37 cellular contexts compared by ENCODE assay signal in genomic region chr4:98961770-98962169, GRCh38. TPM values are rescaled to one million over a fixed set of nuclear protein-coding genes. Genes with fewer than 3 reads are reported as not detected.
DNase-seq lines count a peak whose midpoint lies in the region; ATAC-seq, FAIRE-seq and TF ChIP-seq lines count a peak whose summit lies in the region.
"Had no signal": no experiment of that assay in that cellular context is flagged by ENCODE, and none has a peak within 500 bp of the region (broad histone marks: within the 10 kb centered on the region; RNA-seq: fewer than 3 reads in every experiment).

No MANE protein-coding gene starts in this region.

- no peak overlapping the region for H3K9ac ChIP-seq in mammary epithelial cell (ENCODE audit: insufficient read depth, low read length)
- H3K9ac ChIP-seq: BLaER1; BLaER1 treated with 17β-estradiol and CSF1 and Interleukin-3, amounts not matched to agents 10 nM and 100 nM had no signal

- H3K36me3 ChIP-seq in mammary epithelial cell (ENCODE audit: insufficient read depth, low read length) (no peaks in the 10 kb centered on the region), bronchial epithelial cell (ENCODE audit: control insufficient read depth, insufficient read depth, low read length) (no peaks in the 10 kb centered on the region)
- H3K36me3 ChIP-seq: BE2C; BLaER1; BLaER1 treated with 17β-estradiol and CSF1 and Interleukin-3, amounts not matched to agents 10 nM and 100 nM had no signal

- in situ Hi-C loops in mammary epithelial cell (cut with MboI; ENCODE audit: low sequenced_read_pairs in 2 of 2), result no loop called here

- no peak overlapping the region for H3K4me2 ChIP-seq in mammary epithelial cell (ENCODE audit: insufficient read depth, low read depth, low read length)
- H3K4me2 ChIP-seq: A549; BLaER1; BLaER1 treated with 17β-estradiol and CSF1 and Interleukin-3, amounts not matched to agents 10 nM and 100 nM had no signal

- no peaks in the 10 kb centered on the region for H3K27me3 ChIP-seq in mammary epithelial cell (ENCODE audit: insufficient read depth, low read length)
- no peaks in the 10 kb centered on the region for H3K27me3 ChIP-seq in bronchial epithelial cell (ENCODE audit: control insufficient read depth, insufficient read depth, low read length)
- H3K27me3 ChIP-seq: BE2C; BLaER1; BLaER1 treated with 17β-estradiol and CSF1 and Interleukin-3, amounts not matched to agents 10 nM and 100 nM had no signal

- no peak for FAIRE-seq in bronchial epithelial cell (lab: Jason Lieb, UNC)
- FAIRE-seq: A204.1, A549, D721Med had no signal

- DNase-seq in activated CD4-positive, alpha-beta T cell treated with anti-CD3 and anti-CD28 coated beads, Interleukin-2, amount 10 ng/mL, durations not matched to agents 24 days and 14 days, result peak; percentile 33
- no peak for DNase-seq in activated CD4-positive, alpha-beta T cell treated with anti-CD3 and anti-CD28 coated beads for 36 hours
- DNase-seq in mammary epithelial cell (peak; percentile 37), MCF 10A (ENCODE audit: unreplicated experiment) (no peak), bronchial epithelial cell (ENCODE audit: low read depth) (peak; percentile 51), epithelial cell of esophagus (ENCODE audit: low read depth) (peak; percentile 52)
- DNase-seq in activated T-helper 2 cell treated with anti-CD3 and anti-CD28 coated beads, Interferon-gamma antibody, Interleukin-2, Interleukin-4, amounts not matched to agents 10 μg/mL and 5 μg/mL and 100 μg/mL, durations not matched to agents 14 hours and 24 hours and 36 hours (ENCODE audit: low spot score), result no peak
- no peak for DNase-seq in activated naive CD4-positive, alpha-beta T cell treated with anti-CD3 and anti-CD28 coated beads, Interleukin-2, amount 50 U/mL, for 16 hours
- DNase-seq: 8988T; ACHN; AML-193; BE2C; C1 segment of cervical spinal cord; Caco-2; Calu3; CD4-positive, alpha-beta memory T cell; CD4-positive, alpha-beta T cell; CD4-positive, CD25-positive, alpha-beta regulatory T cell; CD8-positive, alpha-beta memory T cell; CD8-positive, alpha-beta T cell; COR-L47; DMS 273 treated with DMSO at 0.1 percent for 48 hours; DMS153; DMS53; DMS79; DMS79 treated with DMSO at 0.1 percent for 48 hours; DND-41; EL had no signal

- no peak overlapping the region for H3K4me3 ChIP-seq in mammary epithelial cell (replicated peaks in 1 of 3; ENCODE audit: insufficient read depth in 1 of 3, low read depth in 2 of 3, low read length in 3 of 3)
- H3K4me3 ChIP-seq in bronchial epithelial cell (ENCODE audit: low read depth, low read length), result no peak overlapping the region
- no peak overlapping the region for H3K4me3 ChIP-seq in epithelial cell of esophagus (ENCODE audit: low read length)
- H3K4me3 ChIP-seq: A549; BLaER1; BLaER1 treated with 17β-estradiol and CSF1 and Interleukin-3, amounts not matched to agents 10 nM and 100 nM had no signal

- ATAC-seq in activated CD4-positive, alpha-beta T cell treated with anti-CD3 and anti-CD28 coated beads for 36 hours, result no peak
- ATAC-seq: A549; CD8-positive, alpha-beta T cell had no signal

- H3K4me1 ChIP-seq in mammary epithelial cell (ENCODE audit: insufficient read depth, low read length), result peaks cover 25% of the 10 kb centered on the region
- H3K4me1 ChIP-seq: A549; BE2C; BLaER1; BLaER1 treated with 17β-estradiol and CSF1 and Interleukin-3, amounts not matched to agents 10 nM and 100 nM; Caco-2 had no signal

- H3K4me3 Mint-ChIP-seq in activated CD4-positive, alpha-beta T cell treated with anti-CD3 and anti-CD28 coated beads, Interleukin-2, amount 10 ng/mL, durations not matched to agents 24 days and 14 days, result no peak overlapping the region
- H3K4me3 Mint-ChIP-seq in activated CD4-positive, alpha-beta T cell treated with anti-CD3 and anti-CD28 coated beads for 36 hours, result no peak overlapping the region
- no peak overlapping the region for H3K4me3 Mint-ChIP-seq in MCF 10A (ENCODE audit: unreplicated experiment)
- no peak overlapping the region for H3K4me3 Mint-ChIP-seq in activated T-helper 2 cell treated with anti-CD3 and anti-CD28 coated beads, Interferon-gamma antibody, Interleukin-2, Interleukin-4, amounts not matched to agents 10 μg/mL and 5 μg/mL and 100 μg/mL, durations not matched to agents 14 hours and 24 hours and 36 hours (ENCODE audit: low read depth)
- H3K4me3 Mint-ChIP-seq: B cell; CD14-positive monocyte; CD4-positive, alpha-beta memory T cell; CD4-positive, alpha-beta T cell; CD4-positive, CD25-positive, alpha-beta regulatory T cell; CD8-positive, alpha-beta memory T cell; CD8-positive, alpha-beta T cell had no signal

- peaks cover 2% of the 10 kb centered on the region for H3K4me1 Mint-ChIP-seq in activated CD4-positive, alpha-beta T cell treated with anti-CD3 and anti-CD28 coated beads, Interleukin-2, amount 10 ng/mL, durations not matched to agents 24 days and 14 days
- peaks cover 2% of the 10 kb centered on the region for H3K4me1 Mint-ChIP-seq in activated CD4-positive, alpha-beta T cell treated with anti-CD3 and anti-CD28 coated beads for 36 hours
- peaks cover 11% of the 10 kb centered on the region for H3K4me1 Mint-ChIP-seq in MCF 10A (ENCODE audit: insufficient read depth, unreplicated experiment)
- peaks cover 3% of the 10 kb centered on the region for H3K4me1 Mint-ChIP-seq in activated T-helper 2 cell treated with anti-CD3 and anti-CD28 coated beads, Interferon-gamma antibody, Interleukin-2, Interleukin-4, amounts not matched to agents 10 μg/mL and 5 μg/mL and 100 μg/mL, durations not matched to agents 14 hours and 24 hours and 36 hours (ENCODE audit: low read depth)
- H3K4me1 Mint-ChIP-seq: B cell; CD14-positive monocyte; CD4-positive, alpha-beta memory T cell; CD8-positive, alpha-beta memory T cell had no signal

- no peak overlapping the region for H2AFZ ChIP-seq in mammary epithelial cell (ENCODE audit: low read depth, low read length)

- no peaks in the 10 kb centered on the region for H3K36me3 Mint-ChIP-seq in activated CD4-positive, alpha-beta T cell treated with anti-CD3 and anti-CD28 coated beads, Interleukin-2, amount 10 ng/mL, durations not matched to agents 24 days and 14 days (ENCODE audit: low read depth)
- no peaks in the 10 kb centered on the region for H3K36me3 Mint-ChIP-seq in activated CD4-positive, alpha-beta T cell treated with anti-CD3 and anti-CD28 coated beads for 36 hours (ENCODE audit: low read depth)
- no peaks in the 10 kb centered on the region for H3K36me3 Mint-ChIP-seq in MCF 10A (ENCODE audit: insufficient read depth, unreplicated experiment)
- no peaks in the 10 kb centered on the region for H3K36me3 Mint-ChIP-seq in activated T-helper 2 cell treated with anti-CD3 and anti-CD28 coated beads, Interferon-gamma antibody, Interleukin-2, Interleukin-4, amounts not matched to agents 10 μg/mL and 5 μg/mL and 100 μg/mL, durations not matched to agents 14 hours and 24 hours and 36 hours (ENCODE audit: low read depth)
- H3K36me3 Mint-ChIP-seq: CD14-positive monocyte; CD4-positive, CD25-positive, alpha-beta regulatory T cell; CD8-positive, alpha-beta T cell had no signal

- intact Hi-C loops in activated CD4-positive, alpha-beta T cell treated with anti-CD3 and anti-CD28 coated beads, Interleukin-2, amount 10 ng/mL, durations not matched to agents 24 days and 14 days (cut with micrococcal nuclease), result no loop called here
- intact Hi-C loops in activated CD4-positive, alpha-beta T cell treated with anti-CD3 and anti-CD28 coated beads for 36 hours (cut with DNase I, micrococcal nuclease), result no loop called here
- intact Hi-C loops in mammary epithelial cell (cut with micrococcal nuclease), result loop anchor here (2.0 kb wide), 1 partner anchor 33 kb away; the partner anchor contains the start of gene METAP1
- intact Hi-C loops in MCF 10A (cut with micrococcal nuclease), result no loop called here
- intact Hi-C loops in activated T-helper 2 cell treated with anti-CD3 and anti-CD28 coated beads, Interferon-gamma antibody, Interleukin-2, Interleukin-4, amounts not matched to agents 10 μg/mL and 5 μg/mL and 100 μg/mL, durations not matched to agents 14 hours and 24 hours and 36 hours (cut with micrococcal nuclease), result no loop called here

- BruUV-seq in mammary epithelial cell (replicated peaks; lab: Mats Ljungman, UMichigan) (no TSS peak), MCF 10A (replicated peaks; lab: Mats Ljungman, UMichigan) (no TSS peak)

- 100% methylated on average over 2 of the region's 2 CpGs for WGBS in mammary epithelial cell (ENCODE audit: low coverage, missing lambda C conversion rate)

- dilution Hi-C loops in mammary epithelial cell (cut with HindIII; ENCODE audit: low sequenced_read_pairs), result no loop called here

- peaks cover 4% of the 10 kb centered on the region for H3K27me3 Mint-ChIP-seq in activated CD4-positive, alpha-beta T cell treated with anti-CD3 and anti-CD28 coated beads, Interleukin-2, amount 10 ng/mL, durations not matched to agents 24 days and 14 days
- no peaks in the 10 kb centered on the region for H3K27me3 Mint-ChIP-seq in activated CD4-positive, alpha-beta T cell treated with anti-CD3 and anti-CD28 coated beads for 36 hours
- H3K27me3 Mint-ChIP-seq in MCF 10A (ENCODE audit: insufficient read depth, unreplicated experiment), result no peaks in the 10 kb centered on the region
- H3K27me3 Mint-ChIP-seq in activated T-helper 2 cell treated with anti-CD3 and anti-CD28 coated beads, Interferon-gamma antibody, Interleukin-2, Interleukin-4, amounts not matched to agents 10 μg/mL and 5 μg/mL and 100 μg/mL, durations not matched to agents 14 hours and 24 hours and 36 hours (ENCODE audit: low read depth), result peaks cover 2% of the 10 kb centered on the region
- H3K27me3 Mint-ChIP-seq: CD4-positive, alpha-beta T cell had no signal

- H3K27ac ChIP-seq in mammary epithelial cell (ENCODE audit: insufficient read depth, low read depth, low read length), result no peak overlapping the region
- H3K27ac ChIP-seq: 22Rv1; A549; BLaER1; BLaER1 treated with 17β-estradiol and CSF1 and Interleukin-3, amounts not matched to agents 10 nM and 100 nM; C4-2B had no signal

- H3K79me2 ChIP-seq in mammary epithelial cell (ENCODE audit: insufficient read depth, low read length), result no peaks in the 10 kb centered on the region

- POLR2A ChIA-PET in activated CD4-positive, alpha-beta T cell treated with anti-CD3 and anti-CD28 coated beads for 36 hours (lab: Charles Lee), result no interaction called here
- POLR2A ChIA-PET in MCF 10A (lab: Yijun Ruan, JAX), result interaction anchor here (1.1 kb wide), 1 partner anchor 33 kb away, joined by 3 read pairs; the partner anchor contains the start of gene METAP1

- TF ChIP-seq CTCF in mammary epithelial cell (conservative IDR thresholded peaks at IDR 0.05 in 1 of 2, IDR thresholded peaks at IDR 0.05 in 1 of 2; ENCODE audit: extremely low read depth in 1 of 2, insufficient read depth in 1 of 2, low read depth in 1 of 2, low read length in 2 of 2) (no peak), MCF 10A (IDR thresholded peaks at IDR 0.05; ENCODE audit: unreplicated experiment) (no peak), bronchial epithelial cell (IDR thresholded peaks at IDR 0.05; ENCODE audit: insufficient read depth, low read length, severe bottlenecking) (no peak), epithelial cell of esophagus (IDR thresholded peaks at IDR 0.05; ENCODE audit: insufficient read depth, low read depth, low read length, missing control alignments) (no peak)

- no peaks in the 10 kb centered on the region for H4K20me1 ChIP-seq in mammary epithelial cell (ENCODE audit: insufficient read depth, low read length)
- H4K20me1 ChIP-seq: BLaER1; BLaER1 treated with 17β-estradiol and CSF1 and Interleukin-3, amounts not matched to agents 10 nM and 100 nM had no signal

- H3K27ac Mint-ChIP-seq in activated CD4-positive, alpha-beta T cell treated with anti-CD3 and anti-CD28 coated beads, Interleukin-2, amount 10 ng/mL, durations not matched to agents 24 days and 14 days, result no peak overlapping the region
- no peak overlapping the region for H3K27ac Mint-ChIP-seq in activated CD4-positive, alpha-beta T cell treated with anti-CD3 and anti-CD28 coated beads for 36 hours
- H3K27ac Mint-ChIP-seq in MCF 10A (ENCODE audit: low read depth, unreplicated experiment), result no peak overlapping the region
- H3K27ac Mint-ChIP-seq in activated T-helper 2 cell treated with anti-CD3 and anti-CD28 coated beads, Interferon-gamma antibody, Interleukin-2, Interleukin-4, amounts not matched to agents 10 μg/mL and 5 μg/mL and 100 μg/mL, durations not matched to agents 14 hours and 24 hours and 36 hours, result no peak overlapping the region
- H3K27ac Mint-ChIP-seq: B cell; CD14-positive monocyte; CD4-positive, alpha-beta memory T cell; CD4-positive, alpha-beta T cell; CD4-positive, CD25-positive, alpha-beta regulatory T cell; CD8-positive, alpha-beta memory T cell; CD8-positive, alpha-beta T cell had no signal

- no peaks in the 10 kb centered on the region for H3K9me3 Mint-ChIP-seq in activated CD4-positive, alpha-beta T cell treated with anti-CD3 and anti-CD28 coated beads, Interleukin-2, amount 10 ng/mL, durations not matched to agents 24 days and 14 days
- no peaks in the 10 kb centered on the region for H3K9me3 Mint-ChIP-seq in activated CD4-positive, alpha-beta T cell treated with anti-CD3 and anti-CD28 coated beads for 36 hours (ENCODE audit: low read depth)
- no peaks in the 10 kb centered on the region for H3K9me3 Mint-ChIP-seq in MCF 10A (ENCODE audit: unreplicated experiment)
- H3K9me3 Mint-ChIP-seq in activated T-helper 2 cell treated with anti-CD3 and anti-CD28 coated beads, Interferon-gamma antibody, Interleukin-2, Interleukin-4, amounts not matched to agents 10 μg/mL and 5 μg/mL and 100 μg/mL, durations not matched to agents 14 hours and 24 hours and 36 hours, result no peaks in the 10 kb centered on the region
- H3K9me3 Mint-ChIP-seq: CD4-positive, alpha-beta memory T cell; CD4-positive, alpha-beta T cell; CD4-positive, CD25-positive, alpha-beta regulatory T cell; CD8-positive, alpha-beta T cell had no signal

- CTCF ChIA-PET in activated CD4-positive, alpha-beta T cell treated with anti-CD3 and anti-CD28 coated beads for 36 hours (lab: Charles Lee), result interaction anchor here (1.2 kb wide), 1 partner anchor 8 kb away, joined by 3 read pairs; no protein-coding TSS in a partner anchor
- CTCF ChIA-PET in mammary epithelial cell (lab: Charles Lee; ENCODE audit: low non-redundant PET), result interaction anchor here (0.6 kb wide), 1 partner anchor 423 kb away, joined by 6 read pairs; no protein-coding TSS in a partner anchor
- CTCF ChIA-PET in MCF 10A (lab: Yijun Ruan, JAX), result interaction anchor here (0.6 to 1.5 kb wide), 6 partner anchors 8 to 849 kb away, joined by 3 to 6 read pairs (median 4); no protein-coding TSS in a partner anchor

- H3K9me3 ChIP-seq in mammary epithelial cell (replicated peaks; ENCODE audit: insufficient read depth, low read length), result no peaks in the 10 kb centered on the region
- H3K9me3 ChIP-seq: A549; BE2C; BLaER1; BLaER1 treated with 17β-estradiol and CSF1 and Interleukin-3, amounts not matched to agents 10 nM and 100 nM; Caco-2 had no signal

RNA-seq across cellular contexts. Expression of gene EIF4E, which starts 32.8 kb away (rescaled TPM):
- 151 and 156 TPM in 2 replicates for total RNA-seq in activated CD4-positive, alpha-beta T cell treated with anti-CD3 and anti-CD28 coated beads, Interleukin-2, amount 10 ng/mL, durations not matched to agents 24 days and 14 days
- total RNA-seq in activated CD4-positive, alpha-beta T cell treated with anti-CD3 and anti-CD28 coated beads for 36 hours, result 100 to 1,000 TPM; 132 to 149 TPM
- 100 to 1,000 TPM; 104 to 113 TPM for total RNA-seq in mammary epithelial cell
- 98.6 TPM for polyA plus RNA-seq in mammary epithelial cell
- 83.1 TPM for polyA minus RNA-seq in mammary epithelial cell
- total RNA-seq in MCF 10A (2022), result 104 and 106 TPM in 2 replicates
- 237 and 306 TPM in 2 replicates for total RNA-seq in bronchial epithelial cell
- 142 and 153 TPM in 2 replicates for total RNA-seq in activated T-helper 2 cell treated with anti-CD3 and anti-CD28 coated beads, Interferon-gamma antibody, Interleukin-2, Interleukin-4, amounts not matched to agents 10 μg/mL and 5 μg/mL and 100 μg/mL, durations not matched to agents 14 hours and 24 hours and 36 hours

RNA-seq across cellular contexts. Expression of gene METAP1, which starts 33.8 kb away (rescaled TPM):
- total RNA-seq in activated CD4-positive, alpha-beta T cell treated with anti-CD3 and anti-CD28 coated beads, Interleukin-2, amount 10 ng/mL, durations not matched to agents 24 days and 14 days, result 61.2 and 63.3 TPM in 2 replicates
- total RNA-seq in activated CD4-positive, alpha-beta T cell treated with anti-CD3 and anti-CD28 coated beads for 36 hours, result 10 to 100 TPM; 67.9 to 75.2 TPM
- 10 to 100 TPM; 67.7 to 72.7 TPM for total RNA-seq in mammary epithelial cell
- 73.3 TPM for polyA plus RNA-seq in mammary epithelial cell
- 145 TPM for polyA minus RNA-seq in mammary epithelial cell
- 43.5 and 61.4 TPM in 2 replicates for total RNA-seq in MCF 10A (2022)
- 33.0 and 41.9 TPM in 2 replicates for total RNA-seq in bronchial epithelial cell
- 58.2 and 58.7 TPM in 2 replicates for total RNA-seq in activated T-helper 2 cell treated with anti-CD3 and anti-CD28 coated beads, Interferon-gamma antibody, Interleukin-2, Interleukin-4, amounts not matched to agents 10 μg/mL and 5 μg/mL and 100 μg/mL, durations not matched to agents 14 hours and 24 hours and 36 hours

Comparison
In these comparisons a context has a peak if more than half of its experiments do, and no peak if none do; other contexts are left out.
1. DNase-seq: peak in activated CD4-positive, alpha-beta T cell treated with anti-CD3 and anti-CD28 coated beads, Interleukin-2, amount 10 ng/mL, durations not matched to agents 24 days and 14 days (single experiment), mammary epithelial cell (single experiment), bronchial epithelial cell (single experiment) and epithelial cell of esophagus (single experiment); none in activated CD4-positive, alpha-beta T cell treated with anti-CD3 and anti-CD28 coated beads for 36 hours (single experiment), MCF 10A (single experiment), activated T-helper 2 cell treated with anti-CD3 and anti-CD28 coated beads, Interferon-gamma antibody, Interleukin-2, Interleukin-4, amounts not matched to agents 10 μg/mL and 5 μg/mL and 100 μg/mL, durations not matched to agents 14 hours and 24 hours and 36 hours (single experiment) and activated naive CD4-positive, alpha-beta T cell treated with anti-CD3 and anti-CD28 coated beads, Interleukin-2, amount 50 U/mL, for 16 hours (single experiment).